31 cellular contexts compared by ENCODE assay signal in genomic region chr3:98136631-98137030, GRCh38. TPM values are rescaled to one million over a fixed set of nuclear protein-coding genes. Genes with fewer than 3 reads are reported as not detected.
DNase-seq lines count a peak whose midpoint lies in the region; ATAC-seq and TF ChIP-seq lines count a peak whose summit lies in the region.
"Had no signal": no experiment of that assay in that cellular context is flagged by ENCODE, and none has a peak within 500 bp of the region (broad histone marks: within the 10 kb centered on the region; RNA-seq: fewer than 3 reads in every experiment).

No MANE protein-coding gene starts in this region.

- no peaks in the 10 kb centered on the region for H3K9me3 ChIP-seq in BE2C
- no peaks in the 10 kb centered on the region for H3K9me3 ChIP-seq in PC-9 (ENCODE audit: insufficient read depth, low read depth)
- no peaks in the 10 kb centered on the region for H3K9me3 ChIP-seq in parathyroid adenoma (ENCODE audit: control insufficient read depth, low read length)
- H3K9me3 ChIP-seq: BLaER1 treated with 17β-estradiol and CSF1 and Interleukin-3, amounts not matched to agents 10 nM and 100 nM; SJSA1 had no signal

- no peaks in the 10 kb centered on the region for H3K9me3 Mint-ChIP-seq in activated T-helper 1 cell treated with anti-CD3 and anti-CD28 coated beads, Interleukin-12 subunit alpha, Interleukin-12 subunit beta, Interleukin-2, Interleukin-4 antibody, amounts not matched to agents 30 ng/mL and 10 ng/mL and 1 ng/mL, durations not matched to agents 14 hours and 24 hours and 36 hours
- H3K9me3 Mint-ChIP-seq: CD4-positive, alpha-beta T cell; H9; T-helper 2 cell treated with Interferon-gamma antibody and Interleukin-4, amounts not matched to agents 5 μg/mL and 100 μg/mL, for 36 hours had no signal

- no peak overlapping the region for H3K9ac ChIP-seq in parathyroid adenoma
- H3K9ac ChIP-seq: BLaER1 treated with 17β-estradiol and CSF1 and Interleukin-3, amounts not matched to agents 10 nM and 100 nM had no signal

- CTCF ChIA-PET in PC-9 (lab: Charles Lee): no interaction called here

- TF ChIP-seq CTCF in BE2C (IDR thresholded peaks at IDR 0.05; ENCODE audit: low read depth, low read length) (no peak), PC-9 (conservative IDR thresholded peaks at IDR 0.05) (no peak), parathyroid adenoma (IDR thresholded peaks at IDR 0.05) (no peak)

- no peaks in the 10 kb centered on the region for H3K79me2 ChIP-seq in PC-9 (ENCODE audit: low read depth)
- H3K79me2 ChIP-seq in parathyroid adenoma: no peaks in the 10 kb centered on the region

- DNase-seq in DMS53 (lab: John Stamatoyannopoulos, UW): peak; percentile 30
- no peak for DNase-seq in DMS53 treated with DMSO at 0.1 percent for 48 hours (lab: John Stamatoyannopoulos, UW; ENCODE audit: unreplicated experiment)
- peak; percentile 40 for DNase-seq in BE2C
- DNase-seq in PC-9: no peak
- no peak for DNase-seq in activated T-helper 1 cell treated with anti-CD3 and anti-CD28 coated beads, Interleukin-12 subunit alpha, Interleukin-12 subunit beta, Interleukin-2, Interleukin-4 antibody, amounts not matched to agents 30 ng/mL and 10 ng/mL and 1 ng/mL, durations not matched to agents 14 hours and 24 hours and 36 hours (ENCODE audit: low spot score)
- DNase-seq: 8988T; CD4-positive, alpha-beta T cell; DMS79 treated with DMSO at 0.1 percent for 48 hours; GF-D8; H9; HFFc6; IMR-90; KG1; MM.1S; NCI-H1417 treated with DMSO at 0.1 percent for 48 hours; NCI-H1694 treated with DMSO at 0.1 percent for 48 hours; NCI-H2107; NCI-H2227 treated with DMSO at 0.1 percent for 48 hours; NCI-H526 treated with DMSO at 0.1 percent for 48 hours; PC-3; T-helper 1 cell had no signal

- BruUV-seq in PC-9 (replicated peaks; lab: Mats Ljungman, UMichigan): no TSS peak

- H3K27me3 ChIP-seq in BE2C: no peaks in the 10 kb centered on the region
- H3K27me3 ChIP-seq in PC-9 (ENCODE audit: insufficient read depth, low read depth): no peaks in the 10 kb centered on the region
- no peaks in the 10 kb centered on the region for H3K27me3 ChIP-seq in parathyroid adenoma (ENCODE audit: control insufficient read depth, insufficient read depth, low read length)
- H3K27me3 ChIP-seq: BLaER1 treated with 17β-estradiol and CSF1 and Interleukin-3, amounts not matched to agents 10 nM and 100 nM; SJSA1 had no signal

- peaks cover 4% of the 10 kb centered on the region for H3K4me1 ChIP-seq in BE2C
- no peaks in the 10 kb centered on the region for H3K4me1 ChIP-seq in PC-9 (replicated peaks; ENCODE audit: insufficient read depth)
- no peaks in the 10 kb centered on the region for H3K4me1 ChIP-seq in parathyroid adenoma
- H3K4me1 ChIP-seq: BLaER1 treated with 17β-estradiol and CSF1 and Interleukin-3, amounts not matched to agents 10 nM and 100 nM; SJSA1 had no signal

- H3K36me3 ChIP-seq in BE2C (no peaks in the 10 kb centered on the region), PC-9 (ENCODE audit: low read depth) (no peaks in the 10 kb centered on the region), parathyroid adenoma (ENCODE audit: control insufficient read depth, insufficient read depth, low read length) (no peaks in the 10 kb centered on the region)
- H3K36me3 ChIP-seq: BLaER1 treated with 17β-estradiol and CSF1 and Interleukin-3, amounts not matched to agents 10 nM and 100 nM; SJSA1 had no signal

- H3K27me3 Mint-ChIP-seq in activated T-helper 1 cell treated with anti-CD3 and anti-CD28 coated beads, Interleukin-12 subunit alpha, Interleukin-12 subunit beta, Interleukin-2, Interleukin-4 antibody, amounts not matched to agents 30 ng/mL and 10 ng/mL and 1 ng/mL, durations not matched to agents 14 hours and 24 hours and 36 hours (ENCODE audit: insufficient read depth): peaks cover 5% of the 10 kb centered on the region

- intact Hi-C loops in PC-9 (cut with micrococcal nuclease; ENCODE audit: unreplicated experiment): no loop called here
- intact Hi-C loops in activated T-helper 1 cell treated with anti-CD3 and anti-CD28 coated beads, Interleukin-12 subunit alpha, Interleukin-12 subunit beta, Interleukin-2, Interleukin-4 antibody, amounts not matched to agents 30 ng/mL and 10 ng/mL and 1 ng/mL, durations not matched to agents 14 hours and 24 hours and 36 hours (cut with micrococcal nuclease): no loop called here

- no peak overlapping the region for H3K4me2 ChIP-seq in PC-9
- H3K4me2 ChIP-seq in parathyroid adenoma (ENCODE audit: low read length): no peak overlapping the region
- H3K4me2 ChIP-seq: BLaER1 treated with 17β-estradiol and CSF1 and Interleukin-3, amounts not matched to agents 10 nM and 100 nM; GM23338 had no signal

- no peaks in the 10 kb centered on the region for H4K20me1 ChIP-seq in PC-9 (ENCODE audit: insufficient read depth)
- H4K20me1 ChIP-seq: BLaER1 treated with 17β-estradiol and CSF1 and Interleukin-3, amounts not matched to agents 10 nM and 100 nM had no signal

- no peak overlapping the region for H3K27ac Mint-ChIP-seq in activated T-helper 1 cell treated with anti-CD3 and anti-CD28 coated beads, Interleukin-12 subunit alpha, Interleukin-12 subunit beta, Interleukin-2, Interleukin-4 antibody, amounts not matched to agents 30 ng/mL and 10 ng/mL and 1 ng/mL, durations not matched to agents 14 hours and 24 hours and 36 hours
- H3K27ac Mint-ChIP-seq: CD4-positive, alpha-beta T cell; GM23338; H9; HFFc6; T-helper 2 cell treated with Interferon-gamma antibody and Interleukin-4, amounts not matched to agents 5 μg/mL and 100 μg/mL, for 36 hours had no signal

- no peaks in the 10 kb centered on the region for H3K36me3 Mint-ChIP-seq in activated T-helper 1 cell treated with anti-CD3 and anti-CD28 coated beads, Interleukin-12 subunit alpha, Interleukin-12 subunit beta, Interleukin-2, Interleukin-4 antibody, amounts not matched to agents 30 ng/mL and 10 ng/mL and 1 ng/mL, durations not matched to agents 14 hours and 24 hours and 36 hours (ENCODE audit: low read depth)

- no peaks in the 10 kb centered on the region for H3K9me2 ChIP-seq in PC-9 (ENCODE audit: insufficient read depth)

- POLR2A ChIA-PET in PC-9 (lab: Charles Lee; ENCODE audit: unreplicated experiment): no interaction called here

- no peak overlapping the region for H3K4me3 Mint-ChIP-seq in activated T-helper 1 cell treated with anti-CD3 and anti-CD28 coated beads, Interleukin-12 subunit alpha, Interleukin-12 subunit beta, Interleukin-2, Interleukin-4 antibody, amounts not matched to agents 30 ng/mL and 10 ng/mL and 1 ng/mL, durations not matched to agents 14 hours and 24 hours and 36 hours
- H3K4me3 Mint-ChIP-seq: CD4-positive, alpha-beta T cell; GM23338; H9; HFFc6; T-helper 2 cell treated with Interferon-gamma antibody and Interleukin-4, amounts not matched to agents 5 μg/mL and 100 μg/mL, for 36 hours had no signal

- H2AFZ ChIP-seq in PC-9 (0 out of 2 replicates have a peak overlapping the region, but pooled peaks have one; percentile 1), parathyroid adenoma (peak overlapping the region; percentile 35)
- H2AFZ ChIP-seq: GM23338 had no signal

- H3K27ac ChIP-seq in PC-9 (no peak overlapping the region), parathyroid adenoma (no peak overlapping the region)
- H3K27ac ChIP-seq: BLaER1 treated with 17β-estradiol and CSF1 and Interleukin-3, amounts not matched to agents 10 nM and 100 nM; SJSA1 had no signal

- H3K4me3 ChIP-seq in BE2C (ENCODE audit: low read depth, low read length) (no peak overlapping the region), PC-9 (no peak overlapping the region), parathyroid adenoma (ENCODE audit: low read depth, low read length) (no peak overlapping the region)
- H3K4me3 ChIP-seq: BLaER1 treated with 17β-estradiol and CSF1 and Interleukin-3, amounts not matched to agents 10 nM and 100 nM; GM23338; SJSA1 had no signal

- ATAC-seq in GM18498 (IDR thresholded peaks at IDR 0.05; ENCODE audit: unreplicated experiment): no peak
- ATAC-seq in GM21390 (IDR thresholded peaks at IDR 0.05; ENCODE audit: unreplicated experiment): no peak
- ATAC-seq: GM23338, PC-3, Right ventricle myocardium inferior had no signal

- H3F3A ChIP-seq in PC-9 (ENCODE audit: insufficient read depth, low read depth): no peaks in the 10 kb centered on the region

- H3K4me1 Mint-ChIP-seq in activated T-helper 1 cell treated with anti-CD3 and anti-CD28 coated beads, Interleukin-12 subunit alpha, Interleukin-12 subunit beta, Interleukin-2, Interleukin-4 antibody, amounts not matched to agents 30 ng/mL and 10 ng/mL and 1 ng/mL, durations not matched to agents 14 hours and 24 hours and 36 hours (ENCODE audit: low read depth): no peaks in the 10 kb centered on the region

RNA-seq across cellular contexts. Expression of gene OR5H1, which starts 6.1 kb away (rescaled TPM):
- polyA plus RNA-seq in BE2C (2012; ENCODE audit: insufficient read depth, insufficient read length, low read depth): not detected
- total RNA-seq in PC-9 (2021): not detected in 2 replicates
- not detected in 2 replicates for total RNA-seq in activated T-helper 1 cell treated with anti-CD3 and anti-CD28 coated beads, Interleukin-12 subunit alpha, Interleukin-12 subunit beta, Interleukin-2, Interleukin-4 antibody, amounts not matched to agents 30 ng/mL and 10 ng/mL and 1 ng/mL, durations not matched to agents 14 hours and 24 hours and 36 hours
- total RNA-seq: CD4-positive, alpha-beta T cell; GM23338; H9; HFFc6; IMR-90; NCI-H460; PC-3; Right ventricle myocardium inferior; RPMI7951; SJSA1 had no signal
- polyA plus RNA-seq: GM23338, IMR-90 had no signal

RNA-seq across cellular contexts. Expression of gene OR5H14, which starts 10.6 kb away (rescaled TPM):
- polyA plus RNA-seq in BE2C (2012; ENCODE audit: insufficient read depth, insufficient read length, low read depth): not detected
- not detected in 2 replicates for total RNA-seq in PC-9 (2021)
- total RNA-seq in activated T-helper 1 cell treated with anti-CD3 and anti-CD28 coated beads, Interleukin-12 subunit alpha, Interleukin-12 subunit beta, Interleukin-2, Interleukin-4 antibody, amounts not matched to agents 30 ng/mL and 10 ng/mL and 1 ng/mL, durations not matched to agents 14 hours and 24 hours and 36 hours: not detected in 2 replicates
- total RNA-seq: CD4-positive, alpha-beta T cell; GM23338; H9; HFFc6; IMR-90; NCI-H460; PC-3; Right ventricle myocardium inferior; RPMI7951; SJSA1 had no signal
- polyA plus RNA-seq: IMR-90 had no signal

RNA-seq across cellular contexts. Expression of gene OR5H15, which starts 29.9 kb away (rescaled TPM):
- polyA plus RNA-seq in BE2C (2012; ENCODE audit: insufficient read depth, insufficient read length, low read depth): not detected
- total RNA-seq in PC-9 (2021): not detected in 2 replicates
- not detected in 2 replicates for total RNA-seq in activated T-helper 1 cell treated with anti-CD3 and anti-CD28 coated beads, Interleukin-12 subunit alpha, Interleukin-12 subunit beta, Interleukin-2, Interleukin-4 antibody, amounts not matched to agents 30 ng/mL and 10 ng/mL and 1 ng/mL, durations not matched to agents 14 hours and 24 hours and 36 hours
- total RNA-seq: CD4-positive, alpha-beta T cell; GM23338; H9; HFFc6; IMR-90; NCI-H460; PC-3; Right ventricle myocardium inferior; RPMI7951; SJSA1 had no signal
- polyA plus RNA-seq: GM23338, IMR-90 had no signal

RNA-seq across cellular contexts. Expression of gene OR5AC2, which starts 49.7 kb away (rescaled TPM):
- polyA plus RNA-seq in BE2C (2012; ENCODE audit: insufficient read depth, insufficient read length, low read depth): not detected
- total RNA-seq in PC-9 (2021): not detected in 2 replicates
- total RNA-seq in activated T-helper 1 cell treated with anti-CD3 and anti-CD28 coated beads, Interleukin-12 subunit alpha, Interleukin-12 subunit beta, Interleukin-2, Interleukin-4 antibody, amounts not matched to agents 30 ng/mL and 10 ng/mL and 1 ng/mL, durations not matched to agents 14 hours and 24 hours and 36 hours: not detected in 2 replicates
- total RNA-seq: CD4-positive, alpha-beta T cell; GM23338; H9; HFFc6; IMR-90; NCI-H460; PC-3; Right ventricle myocardium inferior; RPMI7951; SJSA1 had no signal
- polyA plus RNA-seq: GM23338, IMR-90 had no signal

Comparison
In these comparisons a context has a peak if more than half of its experiments do, and no peak if none do; other contexts are left out.
1. DNase-seq: peak in DMS53 (single experiment) and BE2C (single experiment); none in DMS53 treated with DMSO at 0.1 percent for 48 hours (single experiment), PC-9 (0 of 2) and activated T-helper 1 cell treated with anti-CD3 and anti-CD28 coated beads, Interleukin-12 subunit alpha, Interleukin-12 subunit beta, Interleukin-2, Interleukin-4 antibody, amounts not matched to agents 30 ng/mL and 10 ng/mL and 1 ng/mL, durations not matched to agents 14 hours and 24 hours and 36 hours (single experiment).